ENCODE assay signal across 1 cellular context in genomic region chr5:69188811-69189161, GRCh38.
A peak's percentile ranks its signal among the peaks of the same experiment; 100 is the strongest.
TF ChIP-seq lines count a peak whose summit lies in the region.

No MANE protein-coding gene starts in this region.

TF ChIP-seq in HepG2, 621 proteins besides CTCF, POLR2A, EP300 and RAD21:
- TF ChIP-seq ZNF816 (CRISPR knock-in tag; IDR thresholded peaks at IDR 0.05; ENCODE audit: borderline replicate concordance) (0 out of 2 replicates have a peak, but pooled peaks have one; percentile 6), LCORL (IDR thresholded peaks at IDR 0.05) (no peak), LCORL (CRISPR knock-in tag; IDR thresholded peaks at IDR 0.05) (0 out of 2 replicates have a peak, but pooled peaks have one; percentile 6), SRSF4 (IDR thresholded peaks at IDR 0.05; ENCODE audit: low read depth, low read length, poor library complexity, severe bottlenecking) (no peak), KLF16 (CRISPR knock-in tag; IDR thresholded peaks at IDR 0.05) (0 out of 4 replicates have a peak, but pooled peaks of 1 of the 2 experiments have one; percentile 12), DZIP1 (CRISPR knock-in tag; IDR thresholded peaks at IDR 0.05) (0 out of 2 replicates have a peak, but pooled peaks have one; percentile 31), ZNF20 (CRISPR knock-in tag; IDR thresholded peaks at IDR 0.05) (0 out of 2 replicates have a peak, but pooled peaks have one; percentile 13), ZNF572 (CRISPR knock-in tag; IDR thresholded peaks at IDR 0.05) (peak; percentile 54), HOXD1 (CRISPR knock-in tag; IDR thresholded peaks at IDR 0.05) (no peak), ZNF749 (CRISPR knock-in tag; IDR thresholded peaks at IDR 0.05; ENCODE audit: borderline replicate concordance) (0 out of 2 replicates have a peak, but pooled peaks have one; percentile 6)
